In genomic region chr11:12455938-12456337, GRCh38 we compare ENCODE assay signal across 19 cellular contexts.
DNase-seq lines count a peak whose midpoint lies in the region; ATAC-seq and TF ChIP-seq lines count a peak whose summit lies in the region.
"Had no signal": no experiment of that assay in that cellular context is flagged by ENCODE, and none has a peak within 500 bp of the region (broad histone marks: within the 10 kb centered on the region; RNA-seq: fewer than 3 reads in every experiment).

No MANE protein-coding gene starts in this region.

- H3K27ac ChIP-seq in IMR-90 (ENCODE audit: insufficient read depth, low read length) (peak overlapping the region; percentile 58; the same call in 1 of the 2 replicates), muscle layer of colon (ENCODE audit: low read depth, low read length) (peak overlapping the region; percentile 55), aorta (ENCODE audit: low read depth in 1 of 2, low read length in 2 of 2) (peak overlapping the region; percentile 37 to 77)
- H3K27ac ChIP-seq: BLaER1 treated with 17β-estradiol and CSF1 and Interleukin-3, amounts not matched to agents 10 nM and 100 nM had no signal

- H3K18ac ChIP-seq in IMR-90 (ENCODE audit: low read depth, low read length), result peak overlapping the region; percentile 77; the same call in 1 of the 2 replicates

- H2BK15ac ChIP-seq in IMR-90 (ENCODE audit: low read depth, low read length), result peak overlapping the region; percentile 78; the same call in 1 of the 3 replicates

- peak overlapping the region; percentile 76 for H4K91ac ChIP-seq in IMR-90 (ENCODE audit: insufficient read depth, low read depth, low read length)

- in situ Hi-C loops in IMR-90 (cut with MboI; ENCODE audit: low sequenced_read_pairs), result no loop called here

- TF ChIP-seq POLR2A in IMR-90 (IDR thresholded peaks at IDR 0.05; ENCODE audit: low read depth, low read length), result no peak

- peaks cover 71% of the 10 kb centered on the region for H4K20me1 ChIP-seq in IMR-90 (ENCODE audit: insufficient read depth, low read length)
- H4K20me1 ChIP-seq: BLaER1 treated with 17β-estradiol and CSF1 and Interleukin-3, amounts not matched to agents 10 nM and 100 nM had no signal

- H3K4me2 ChIP-seq in IMR-90 (ENCODE audit: low read depth, low read length), result peak overlapping the region; percentile 48; the same call in 1 of the 2 replicates
- H3K4me2 ChIP-seq: BLaER1 treated with 17β-estradiol and CSF1 and Interleukin-3, amounts not matched to agents 10 nM and 100 nM had no signal

- peak overlapping the region; percentile 75; the same call in 1 of the 2 replicates for H2BK20ac ChIP-seq in IMR-90 (ENCODE audit: low read depth, low read length)

- H4K5ac ChIP-seq in IMR-90 (ENCODE audit: low read depth, low read length), result peak overlapping the region; percentile 35; the same call in 1 of the 2 replicates

- peak overlapping the region; percentile 90 for H2BK5ac ChIP-seq in IMR-90 (ENCODE audit: low read depth, low read length, poor library complexity, severe bottlenecking)

- H3K14ac ChIP-seq in IMR-90 (replicated peaks; ENCODE audit: low read depth, low read length), result peak overlapping the region; percentile 82

- ATAC-seq in IMR-90 (ENCODE audit: low read depth) (peak; percentile 76), aorta (ENCODE audit: low FRiP score) (no peak)
- ATAC-seq in activated naive CD8-positive, alpha-beta T cell treated with anti-CD3 and anti-CD28 coated beads, Interleukin-2, amount 50 U/mL, for 24 hours, result no peak
- ATAC-seq: esophagus mucosa, sciatic nerve had no signal

- no peaks in the 10 kb centered on the region for H3K9me3 Mint-ChIP-seq in activated naive CD8-positive, alpha-beta T cell treated with anti-CD3 and anti-CD28 coated beads, Interleukin-2, amount 50 U/mL, for 24 hours
- H3K9me3 Mint-ChIP-seq: brain, mesothelial cell of epicardium had no signal

- POLR2A ChIA-PET in IMR-90 (lab: Charles Lee; ENCODE audit: unreplicated experiment), result no interaction called here

- H2AK5ac ChIP-seq in IMR-90 (ENCODE audit: low read depth, low read length), result peak overlapping the region; percentile 86

- H2AK9ac ChIP-seq in IMR-90 (replicated peaks; ENCODE audit: low read depth, low read length, poor library complexity), result no peak overlapping the region

- H4K8ac ChIP-seq in IMR-90 (ENCODE audit: low read depth in 2 of 2, low read length in 2 of 2), result peak overlapping the region in 1 of 2 experiments; percentile 67; a peak in 2 of 4 replicates

- H3K9me3 ChIP-seq in IMR-90 (ENCODE audit: control insufficient read depth, insufficient read depth, low read length) (no peaks in the 10 kb centered on the region), muscle layer of colon (ENCODE audit: low read length) (no peaks in the 10 kb centered on the region), aorta (ENCODE audit: control insufficient read depth, low read length) (no peaks in the 10 kb centered on the region)
- H3K9me3 ChIP-seq: BLaER1 treated with 17β-estradiol and CSF1 and Interleukin-3, amounts not matched to agents 10 nM and 100 nM had no signal

- H3K79me1 ChIP-seq in IMR-90 (ENCODE audit: low read depth in 1 of 2, low read length in 2 of 2), result peaks cover 48 to 95% of the 10 kb centered on the region in 2 experiments

- CTCF ChIA-PET in IMR-90 (lab: Yijun Ruan, JAX), result interaction anchor here (0.6 kb wide), 1 partner anchor 96 kb away, joined by 3 read pairs; no protein-coding TSS in a partner anchor

- H3K4me1 ChIP-seq in IMR-90 (ENCODE audit: control insufficient read depth, insufficient read depth, low read length) (peaks cover 43% of the 10 kb centered on the region), muscle layer of colon (ENCODE audit: insufficient read depth, low read length) (peaks cover 79% of the 10 kb centered on the region), aorta (ENCODE audit: control insufficient read depth in 1 of 2, insufficient read depth in 2 of 2, low read length in 2 of 2) (peaks cover 4 to 29% of the 10 kb centered on the region in 2 donors)

- H3K4me3 ChIP-seq in IMR-90 (ENCODE audit: insufficient read depth, low read depth, low read length) (no peak overlapping the region), choroid plexus epithelial cell (ENCODE audit: low read depth, low read length) (no peak overlapping the region), muscle layer of colon (ENCODE audit: low read depth in 1 of 2, low read length in 2 of 2) (no peak overlapping the region), aorta (ENCODE audit: low read length in 2 of 2) (no peak overlapping the region)
- H3K4me3 ChIP-seq: BLaER1 treated with 17β-estradiol and CSF1 and Interleukin-3, amounts not matched to agents 10 nM and 100 nM; dorsolateral prefrontal cortex had no signal

- no TSS peak for BruUV-seq in IMR-90 (replicated peaks; lab: Mats Ljungman, UMichigan)

- no peak overlapping the region for H2AFZ ChIP-seq in IMR-90 (replicated peaks; ENCODE audit: low read length, poor library complexity)

- H3K4ac ChIP-seq in IMR-90 (ENCODE audit: low read depth, low read length), result peak overlapping the region; percentile 78

- H3K56ac ChIP-seq in IMR-90 (ENCODE audit: extremely low read depth, insufficient read depth, low read length), result no peak overlapping the region

- WGBS in IMR-90 (ENCODE audit: extremely low coverage in 2 of 2, insufficient read length in 1 of 2), 2 experiments, result no CpG with 5 or more reads among the region's 4 CpGs
- WGBS in aorta, 2 donors, result 18 to 27% methylated on average over 4 of the region's 4 CpGs

- peak overlapping the region; percentile 57 for H3K23ac ChIP-seq in IMR-90 (ENCODE audit: low read depth, low read length)

- H3K4me1 Mint-ChIP-seq in activated naive CD8-positive, alpha-beta T cell treated with anti-CD3 and anti-CD28 coated beads, Interleukin-2, amount 50 U/mL, for 24 hours, result no peaks in the 10 kb centered on the region

- no peaks in the 10 kb centered on the region for H3K36me3 Mint-ChIP-seq in activated naive CD8-positive, alpha-beta T cell treated with anti-CD3 and anti-CD28 coated beads, Interleukin-2, amount 50 U/mL, for 24 hours (ENCODE audit: low read depth)
- H3K36me3 Mint-ChIP-seq: brain, mesothelial cell of epicardium had no signal

- H3K27me3 ChIP-seq in IMR-90 (ENCODE audit: control insufficient read depth, insufficient read depth, low read length) (no peaks in the 10 kb centered on the region), muscle layer of colon (ENCODE audit: control insufficient read depth in 1 of 2, insufficient read depth in 2 of 2, low read length in 2 of 2) (no peaks in the 10 kb centered on the region), aorta (ENCODE audit: control insufficient read depth in 1 of 2, insufficient read depth in 2 of 2, low read length in 1 of 2) (no peaks in the 10 kb centered on the region)
- H3K27me3 ChIP-seq: BLaER1 treated with 17β-estradiol and CSF1 and Interleukin-3, amounts not matched to agents 10 nM and 100 nM; dorsolateral prefrontal cortex had no signal

- H3K9ac ChIP-seq in IMR-90 (ENCODE audit: low read depth, low read length) (no peak overlapping the region; the same call in 1 of the 2 replicates), muscle layer of colon (ENCODE audit: low read length) (no peak overlapping the region)
- H3K9ac ChIP-seq: BLaER1 treated with 17β-estradiol and CSF1 and Interleukin-3, amounts not matched to agents 10 nM and 100 nM had no signal

- peaks cover 56% of the 10 kb centered on the region for H3K9me1 ChIP-seq in IMR-90 (ENCODE audit: insufficient read depth, low read length)

- DNase-seq in IMR-90, result peak; percentile 88
- peak; percentile 53 for DNase-seq in choroid plexus epithelial cell (ENCODE audit: low read depth)
- no peak for DNase-seq in aorta
- DNase-seq in SW480 (ENCODE audit: low spot score), result no peak
- DNase-seq in activated naive CD8-positive, alpha-beta T cell treated with anti-CD3 and anti-CD28 coated beads, Interleukin-2, amount 50 U/mL, for 24 hours, result no peak
- DNase-seq in mucosa of gallbladder (ENCODE audit: low spot score), result no peak
- DNase-seq: activated CD4-positive, alpha-beta T cell treated with anti-CD3 and anti-CD28 coated beads for 48 hours; activated naive CD4-positive, alpha-beta T cell treated with Interleukin-2 at 50 U/mL for 16 hours; dorsolateral prefrontal cortex; KBM-7; NCI-H2107; NCI-H69; nucleus accumbens had no signal

- H3K27ac Mint-ChIP-seq in activated naive CD8-positive, alpha-beta T cell treated with anti-CD3 and anti-CD28 coated beads, Interleukin-2, amount 50 U/mL, for 24 hours, result no peak overlapping the region
- H3K27ac Mint-ChIP-seq: mesothelial cell of epicardium had no signal

- TF ChIP-seq RAD21 in IMR-90 (IDR thresholded peaks at IDR 0.05; ENCODE audit: low read length), result no peak

- peaks cover 3% of the 10 kb centered on the region; the same call in 1 of the 2 replicates for H3K36me3 ChIP-seq in IMR-90 (ENCODE audit: control insufficient read depth, insufficient read depth, low read length)
- H3K36me3 ChIP-seq in muscle layer of colon (ENCODE audit: insufficient read depth, low read length), result no peaks in the 10 kb centered on the region
- no peaks in the 10 kb centered on the region for H3K36me3 ChIP-seq in aorta (ENCODE audit: control insufficient read depth in 1 of 2, insufficient read depth in 2 of 2, low read length in 1 of 2)
- H3K36me3 ChIP-seq: BLaER1 treated with 17β-estradiol and CSF1 and Interleukin-3, amounts not matched to agents 10 nM and 100 nM had no signal

- no peak overlapping the region for H3K4me3 Mint-ChIP-seq in activated naive CD8-positive, alpha-beta T cell treated with anti-CD3 and anti-CD28 coated beads, Interleukin-2, amount 50 U/mL, for 24 hours
- H3K4me3 Mint-ChIP-seq: brain, mesothelial cell of epicardium had no signal

- H3K27me3 Mint-ChIP-seq in activated naive CD8-positive, alpha-beta T cell treated with anti-CD3 and anti-CD28 coated beads, Interleukin-2, amount 50 U/mL, for 24 hours, result no peaks in the 10 kb centered on the region
- H3K27me3 Mint-ChIP-seq: brain had no signal

- intact Hi-C loops in IMR-90 (cut with micrococcal nuclease), result loop anchor here (1.0 kb wide), 1 partner anchor 47 kb away; no protein-coding TSS in a partner anchor
- intact Hi-C loops in aorta (cut with DNase I), result no loop called here

- H2BK120ac ChIP-seq in IMR-90 (ENCODE audit: low read depth, low read length), result peak overlapping the region; percentile 67

- TF ChIP-seq CTCF in IMR-90 (conservative IDR thresholded peaks at IDR 0.05; ENCODE audit: low read depth, low read length) (no peak), choroid plexus epithelial cell (conservative IDR thresholded peaks at IDR 0.05; ENCODE audit: low read depth, low read length) (no peak)

- dilution Hi-C loops in IMR-90 (cut with HindIII; ENCODE audit: low sequenced_read_pairs, unreplicated experiment), result no loop called here

TF ChIP-seq in IMR-90, 13 proteins besides CTCF, POLR2A, EP300 and RAD21 (continues in another document):
- TF ChIP-seq USF2 (IDR thresholded peaks at IDR 0.05; ENCODE audit: low read depth, low read length) (no peak), MAFK (IDR thresholded peaks at IDR 0.05; ENCODE audit: low read depth, low read length) (peak; percentile 21; the same call in 1 of the 2 replicates)

Comparison
In these comparisons a context has a peak if more than half of its experiments do, and no peak if none do; other contexts are left out.
1. DNase-seq: peak in IMR-90 (single experiment) and choroid plexus epithelial cell (single experiment); none in aorta (0 of 2), SW480 (single experiment), activated naive CD8-positive, alpha-beta T cell treated with anti-CD3 and anti-CD28 coated beads, Interleukin-2, amount 50 U/mL, for 24 hours (single experiment) and mucosa of gallbladder (single experiment).
2. Peak in every context shown above with its lines, with median percentiles within 50 percentile points of each other: H3K27ac ChIP-seq.